Comparison of ENCODE assay signal across 7 cellular contexts in genomic region chr16:88686062-88686438, GRCh38.
DNase-seq lines count a peak whose midpoint lies in the region; ATAC-seq and TF ChIP-seq lines count a peak whose summit lies in the region.

No MANE protein-coding gene starts in this region.

- H3K27ac Mint-ChIP-seq in effector memory CD8-positive, alpha-beta T cell: peak overlapping the region in 1 of 2 donors; percentile 73
- H3K27ac Mint-ChIP-seq in nephron: no peak overlapping the region

- peaks cover 18 to 32% of the 10 kb centered on the region in 2 donors for H3K4me1 Mint-ChIP-seq in effector memory CD8-positive, alpha-beta T cell (ENCODE audit: low read depth in 2 of 2)
- H3K4me1 Mint-ChIP-seq in nephron: no peaks in the 10 kb centered on the region

- DNase-seq in effector memory CD8-positive, alpha-beta T cell: peak; percentile 31 to 43 (median 42)
- DNase-seq in medulla oblongata (ENCODE audit: extremely low spot score): no peak
- no peak for DNase-seq in NK-92 treated with Interleukin-12 subunit alpha and Interleukin-12 subunit beta, amount 100 ng/mL, for 24 hours (lab: John Stamatoyannopoulos, UW)

- H3K27me3 Mint-ChIP-seq in effector memory CD8-positive, alpha-beta T cell: no peaks in the 10 kb centered on the region
- peaks cover 87% of the 10 kb centered on the region for H3K27me3 Mint-ChIP-seq in nephron (ENCODE audit: low read depth)

- H3K9me3 Mint-ChIP-seq in effector memory CD8-positive, alpha-beta T cell: no peaks in the 10 kb centered on the region
- H3K9me3 Mint-ChIP-seq in nephron: no peaks in the 10 kb centered on the region

- ATAC-seq in GM18858 (IDR thresholded peaks at IDR 0.05; ENCODE audit: unreplicated experiment) (peak; percentile 4), HG02852 (IDR thresholded peaks at IDR 0.05; ENCODE audit: unreplicated experiment) (peak; percentile 4), SK-N-SH treated with all-trans-retinoic acid at 6 μM for 48 hours (peak; percentile 45)
- ATAC-seq in effector memory CD8-positive, alpha-beta T cell (replicated peaks): peak; percentile 59

- H3K36me3 Mint-ChIP-seq in effector memory CD8-positive, alpha-beta T cell (ENCODE audit: insufficient read depth): peaks cover 36% of the 10 kb centered on the region
- H3K36me3 Mint-ChIP-seq in nephron (ENCODE audit: low read depth): no peaks in the 10 kb centered on the region

- H3K4me3 Mint-ChIP-seq in effector memory CD8-positive, alpha-beta T cell: peak overlapping the region; percentile 79 to 82
- H3K4me3 Mint-ChIP-seq in nephron: peak overlapping the region in 2 of 3 experiments; percentile 56 to 70

- no peak for TF ChIP-seq CTCF in nephron (IDR thresholded peaks at IDR 0.05; ENCODE audit: unreplicated experiment in 3 of 3)

TF ChIP-seq in SK-N-SH treated with all-trans-retinoic acid at 6 μM for 48 hours, 23 proteins besides CTCF, POLR2A, EP300 and RAD21:
- TF ChIP-seq TOX (CRISPR knock-in tag; IDR thresholded peaks at IDR 0.05; ENCODE audit: borderline replicate concordance) (no peak), ARNTL (CRISPR knock-in tag; IDR thresholded peaks at IDR 0.05; ENCODE audit: borderline replicate concordance, low read depth) (no peak), CSRNP3 (CRISPR knock-in tag; IDR thresholded peaks at IDR 0.05) (no peak), RARB (CRISPR knock-in tag; IDR thresholded peaks at IDR 0.05) (no peak), OSR1 (CRISPR knock-in tag; IDR thresholded peaks at IDR 0.05) (no peak), ESRRG (CRISPR knock-in tag; IDR thresholded peaks at IDR 0.05) (no peak), ISL1 (CRISPR knock-in tag; IDR thresholded peaks at IDR 0.05) (no peak), TCF4 (CRISPR knock-in tag; IDR thresholded peaks at IDR 0.05; ENCODE audit: borderline replicate concordance) (no peak), CREB5 (CRISPR knock-in tag; IDR thresholded peaks at IDR 0.05; ENCODE audit: low read depth) (no peak), ZNF8 (CRISPR knock-in tag; IDR thresholded peaks at IDR 0.05) (no peak), POU6F1 (CRISPR knock-in tag; IDR thresholded peaks at IDR 0.05; ENCODE audit: borderline replicate concordance, low read depth) (no peak), GLIS3 (CRISPR knock-in tag; IDR thresholded peaks at IDR 0.05) (no peak), CSDC2 (CRISPR knock-in tag; IDR thresholded peaks at IDR 0.05) (no peak), ZFP30 (CRISPR knock-in tag; IDR thresholded peaks at IDR 0.05) (no peak), ZC3H10 (CRISPR knock-in tag; IDR thresholded peaks at IDR 0.05) (no peak)

Comparison
In these comparisons a context has a peak if more than half of its experiments do, and no peak if none do; other contexts are left out.
1. ATAC-seq: peak in every context shown above with its lines; median percentile 59 in effector memory CD8-positive, alpha-beta T cell; 45 in SK-N-SH treated with all-trans-retinoic acid at 6 μM for 48 hours; 4 in GM18858; 4 in HG02852.
2. DNase-seq: peak in effector memory CD8-positive, alpha-beta T cell (3 of 3); none in medulla oblongata (single experiment) and NK-92 treated with Interleukin-12 subunit alpha and Interleukin-12 subunit beta, amount 100 ng/mL, for 24 hours (single experiment).